In the genomic region with DNA sequence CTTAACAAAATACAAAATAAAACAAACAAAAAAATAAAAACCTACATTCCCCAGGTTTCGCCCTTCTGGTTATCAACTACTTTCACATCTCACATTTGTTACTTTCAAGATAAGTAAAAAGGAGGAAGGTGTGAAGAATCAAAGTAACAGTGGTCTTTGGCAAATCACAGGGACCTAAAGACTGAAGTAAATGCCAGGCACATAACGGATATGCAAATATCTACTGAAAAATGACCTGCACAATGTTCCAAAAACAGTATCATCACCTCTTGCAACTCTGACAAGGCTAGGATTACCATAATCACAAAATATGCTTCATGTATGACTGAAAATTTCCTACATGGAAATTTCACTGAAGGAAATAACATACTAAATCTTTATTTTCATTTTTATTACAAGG, we compare ENCODE assay signal across 12 cellular contexts. TPM values are rescaled to one million over a fixed set of nuclear protein-coding genes. Genes with fewer than 3 reads are reported as not detected.
A peak's percentile ranks its signal among the peaks of the same experiment; 100 is the strongest.
DNase-seq lines count a peak whose midpoint lies in the region; ATAC-seq and TF ChIP-seq lines count a peak whose summit lies in the region.
"Had no signal": no experiment of that assay in that cellular context is flagged by ENCODE, and none has a peak within 500 bp of the region (broad histone marks: within the 10 kb centered on the region; RNA-seq: fewer than 3 reads in every experiment).

No MANE protein-coding gene starts in this region.

- no peaks in the 10 kb centered on the region for H3K9me3 ChIP-seq in WERI-Rb-1 (ENCODE audit: severe bottlenecking)
- H3K9me3 ChIP-seq: ascending aorta had no signal

- peak overlapping the region; percentile 87 for H3K27ac Mint-ChIP-seq in activated T-cell treated with anti-CD3 and anti-CD28 coated beads, Interleukin-2, amount 50 U/mL, for 24 hours
- peak overlapping the region; percentile 81 for H3K27ac Mint-ChIP-seq in stimulated activated memory B cell treated with anti-CD40 and anti-IgM and Interleukin-4, amounts not matched to agents 10 μg/mL and 1 μg/mL and 100 μg/mL, for 72 hours

- no peak overlapping the region for H3K4me3 ChIP-seq in WERI-Rb-1 (ENCODE audit: low read depth, low read length)
- H3K4me3 ChIP-seq in H7 (ENCODE audit: insufficient read depth, low read depth, low read length): no peak overlapping the region
- H3K4me3 ChIP-seq: ascending aorta had no signal

- no peaks in the 10 kb centered on the region for H3K9me3 Mint-ChIP-seq in activated T-cell treated with anti-CD3 and anti-CD28 coated beads, Interleukin-2, amount 50 U/mL, for 24 hours
- H3K9me3 Mint-ChIP-seq in stimulated activated memory B cell treated with anti-CD40 and anti-IgM and Interleukin-4, amounts not matched to agents 10 μg/mL and 1 μg/mL and 100 μg/mL, for 72 hours: no peaks in the 10 kb centered on the region

- TF ChIP-seq CTCF in WERI-Rb-1 (IDR thresholded peaks at IDR 0.05; ENCODE audit: low read depth, low read length): no peak

- no peak for DNase-seq in activated T-cell treated with anti-CD3 and anti-CD28 coated beads, Interleukin-2, amount 50 U/mL, for 24 hours
- DNase-seq in activated T-cell treated with anti-CD3 and anti-CD28 coated beads for 4 hours (no peak), NCI-H526 treated with DMSO at 0.1 percent for 48 hours (lab: John Stamatoyannopoulos, UW) (peak; percentile 32), WERI-Rb-1 (no peak), AG08396 (ENCODE audit: low spot score) (no peak), H7 (no peak)
- DNase-seq: glutamatergic neuron, NCI-H1092 had no signal

- peak; percentile 83 for ATAC-seq in HG02642 (IDR thresholded peaks at IDR 0.05; ENCODE audit: poor library complexity, unreplicated experiment)
- peak; percentile 81 for ATAC-seq in stimulated activated memory B cell treated with anti-CD40 and anti-IgM and Interleukin-4, amounts not matched to agents 10 μg/mL and 1 μg/mL and 100 μg/mL, for 72 hours
- ATAC-seq: SK-N-SH treated with all-trans-retinoic acid at 6 μM for 48 hours had no signal

- no peaks in the 10 kb centered on the region for H3K27me3 ChIP-seq in WERI-Rb-1 (ENCODE audit: insufficient read depth, low read depth, severe bottlenecking)
- H3K27me3 ChIP-seq in H7 (ENCODE audit: control insufficient read depth, insufficient read depth, low read length): no peaks in the 10 kb centered on the region
- H3K27me3 ChIP-seq: ascending aorta had no signal

- peaks cover 54% of the 10 kb centered on the region for H3K4me1 Mint-ChIP-seq in activated T-cell treated with anti-CD3 and anti-CD28 coated beads, Interleukin-2, amount 50 U/mL, for 24 hours (ENCODE audit: low read depth)
- peaks cover 30% of the 10 kb centered on the region for H3K4me1 Mint-ChIP-seq in stimulated activated memory B cell treated with anti-CD40 and anti-IgM and Interleukin-4, amounts not matched to agents 10 μg/mL and 1 μg/mL and 100 μg/mL, for 72 hours

- no peaks in the 10 kb centered on the region for H3K27me3 Mint-ChIP-seq in activated T-cell treated with anti-CD3 and anti-CD28 coated beads, Interleukin-2, amount 50 U/mL, for 24 hours
- no peaks in the 10 kb centered on the region for H3K27me3 Mint-ChIP-seq in stimulated activated memory B cell treated with anti-CD40 and anti-IgM and Interleukin-4, amounts not matched to agents 10 μg/mL and 1 μg/mL and 100 μg/mL, for 72 hours

- H3K4me3 Mint-ChIP-seq in activated T-cell treated with anti-CD3 and anti-CD28 coated beads, Interleukin-2, amount 50 U/mL, for 24 hours: peak overlapping the region; percentile 9
- H3K4me3 Mint-ChIP-seq in stimulated activated memory B cell treated with anti-CD40 and anti-IgM and Interleukin-4, amounts not matched to agents 10 μg/mL and 1 μg/mL and 100 μg/mL, for 72 hours: peak overlapping the region; percentile 31

- H3K36me3 ChIP-seq in WERI-Rb-1: peaks cover 16% of the 10 kb centered on the region
- no peaks in the 10 kb centered on the region for H3K36me3 ChIP-seq in H7 (replicated peaks; ENCODE audit: control insufficient read depth, insufficient read depth, low read length)

- no peak overlapping the region for H3K27ac ChIP-seq in WERI-Rb-1
- H3K27ac ChIP-seq: ascending aorta had no signal

- peaks cover 81% of the 10 kb centered on the region for H3K36me3 Mint-ChIP-seq in activated T-cell treated with anti-CD3 and anti-CD28 coated beads, Interleukin-2, amount 50 U/mL, for 24 hours (ENCODE audit: low read depth)
- H3K36me3 Mint-ChIP-seq in stimulated activated memory B cell treated with anti-CD40 and anti-IgM and Interleukin-4, amounts not matched to agents 10 μg/mL and 1 μg/mL and 100 μg/mL, for 72 hours: peaks cover 50% of the 10 kb centered on the region

RNA-seq across cellular contexts. Expression of gene COP1, which starts 29.3 kb away (rescaled TPM):
- 61.9 and 69.6 TPM in 2 replicates for total RNA-seq in H7 (2014; rRNA removed; shearing (Covaris generic))
